Comparison of ENCODE assay signal across 8 cellular contexts in genomic region chr11:76206327-76207081, GRCh38. TPM values are rescaled to one million over a fixed set of nuclear protein-coding genes. Genes with fewer than 3 reads are reported as not detected.
DNase-seq lines count a peak whose midpoint lies in the region; ATAC-seq and TF ChIP-seq lines count a peak whose summit lies in the region.

WNT11 (minus strand) TSS chr11:76206502; CDS start chr11:76206407, 95 bp downstream.

- peaks cover 26% of the 10 kb centered on the region for H3K4me1 ChIP-seq in HUES6 (ENCODE audit: control insufficient read depth, insufficient read depth, low read length)
- peaks cover 25 to 39% of the 10 kb centered on the region in 2 donors for H3K4me1 ChIP-seq in duodenal mucosa (ENCODE audit: control insufficient read depth in 1 of 2, insufficient read depth in 2 of 2, low read length in 2 of 2)
- H3K4me1 ChIP-seq in tibial nerve: peaks cover 0 to 53% (median 45%) of the 10 kb centered on the region in 4 donors

- peaks cover 92% of the 10 kb centered on the region for H3K27me3 ChIP-seq in HUES6 (ENCODE audit: control insufficient read depth, insufficient read depth, low read length)
- peaks cover 28 to 43% of the 10 kb centered on the region in 2 donors for H3K27me3 ChIP-seq in duodenal mucosa (ENCODE audit: control insufficient read depth in 1 of 2, insufficient read depth in 2 of 2, low read length in 2 of 2)
- peaks cover 0 to 56% of the 10 kb centered on the region in 2 donors for H3K27me3 ChIP-seq in tibial nerve

- peak in 1 of 5 experiments; percentile 20 for TF ChIP-seq CTCF in tibial nerve (IDR thresholded peaks at IDR 0.05)

- H3K9ac ChIP-seq in HUES6 (ENCODE audit: low read length): peak within 1 kb of the TSS; percentile 43
- peak within 1 kb of the TSS; percentile 43 to 57 for H3K9ac ChIP-seq in duodenal mucosa (ENCODE audit: low read depth in 1 of 2, low read length in 2 of 2)

- H3K36me3 ChIP-seq in HUES6 (ENCODE audit: control insufficient read depth, insufficient read depth, low read length): no peaks in the 10 kb centered on the region
- H3K36me3 ChIP-seq in duodenal mucosa (ENCODE audit: control insufficient read depth in 1 of 2, insufficient read depth in 2 of 2, low read length in 2 of 2): no peaks in the 10 kb centered on the region
- no peaks in the 10 kb centered on the region for H3K36me3 ChIP-seq in tibial nerve

- H3K27ac Mint-ChIP-seq in T-cell: no peak within 1 kb of the TSS

- H3K9me3 Mint-ChIP-seq in T-cell: no peaks in the 10 kb centered on the region

- TF ChIP-seq EP300 in tibial nerve (IDR thresholded peaks at IDR 0.05): no peak

- H3K27ac ChIP-seq in HUES6 (ENCODE audit: low read depth, low read length) (no peak within 1 kb of the TSS), duodenal mucosa (ENCODE audit: low read depth, low read length) (no peak within 1 kb of the TSS), tibial nerve (no peak within 1 kb of the TSS)

- no peak for TF ChIP-seq POLR2A in tibial nerve (IDR thresholded peaks at IDR 0.05)

- POLR2A ChIA-PET in T-cell (lab: Charles Lee): no interaction called here

- H3K4me3 ChIP-seq in HUES6 (ENCODE audit: low read depth, low read length) (peak within 1 kb of the TSS; percentile 72), duodenal mucosa (ENCODE audit: low read depth in 1 of 2, low read length in 2 of 2) (peak within 1 kb of the TSS; percentile 69 to 74), tibial nerve (peak within 1 kb of the TSS; percentile 42 to 62 (median 52))

- WGBS in tibial nerve, 2 donors: 1 to 2% methylated on average over 19 to 75 of the region's 80 CpGs

- peaks cover 28 to 44% of the 10 kb centered on the region in 2 donors for H3K27me3 Mint-ChIP-seq in T-cell

- no peaks in the 10 kb centered on the region for H3K9me3 ChIP-seq in HUES6 (ENCODE audit: control insufficient read depth, insufficient read depth, low read depth, low read length)
- H3K9me3 ChIP-seq in duodenal mucosa (ENCODE audit: control insufficient read depth in 1 of 2, low read length in 2 of 2): no peaks in the 10 kb centered on the region
- H3K9me3 ChIP-seq in tibial nerve: no peaks in the 10 kb centered on the region

- no peaks in the 10 kb centered on the region for H3K36me3 Mint-ChIP-seq in T-cell

- H3K4me1 Mint-ChIP-seq in T-cell: peaks cover 17 to 23% (median 19%) of the 10 kb centered on the region in 3 donors

- peak; percentile 8 to 25 (median 16) for ATAC-seq in T-cell (replicated peaks in 1 of 4)

- peak within 1 kb of the TSS; percentile 76 to 82 (median 81) for H3K4me3 Mint-ChIP-seq in T-cell

- DNase-seq in D341Med (ENCODE audit: low spot score): peak; percentile 78
- DNase-seq in T-cell: peak in 12 of 34 experiments; percentile 15 to 36 (median 28)
- DNase-seq in mesenteric fat pad (ENCODE audit: low spot score): no peak
- no peak for DNase-seq in tibial nerve (ENCODE audit: low spot score in 2 of 2)
- DNase-seq in H4 (ENCODE audit: low spot score): no peak
- DNase-seq in central memory CD4-positive, alpha-beta T cell: no peak

- CTCF ChIA-PET in T-cell (lab: Charles Lee): interaction anchor here (1.0 to 2.9 kb wide), 8 partner anchors 31 to 309 kb away, joined by 3 to 26 read pairs (median 4); no protein-coding TSS in a partner anchor

RNA-seq across cellular contexts. Expression of gene WNT11, which starts in this region (rescaled TPM):
- total RNA-seq in T-cell (1 to 10 TPM in 1 of 5 donors, under 1 TPM in 3, not detected in 1; 0.47 to 1.3 (median 0.89) TPM), mesenteric fat pad (34.1 TPM), tibial nerve (10 to 100 TPM; 14.2 to 65.7 (median 27.5) TPM)
- total RNA-seq in H4 (2014; rRNA removed; shearing (Covaris generic)): 0.76 TPM in 1 of 2 replicates, not detected in the other
